ENCODE assay signal across 18 cellular contexts in genomic region chr3:143122089-143122430, GRCh38. TPM values are rescaled to one million over a fixed set of nuclear protein-coding genes. Genes with fewer than 3 reads are reported as not detected.
DNase-seq lines count a peak whose midpoint lies in the region; ATAC-seq and TF ChIP-seq lines count a peak whose summit lies in the region.
"Had no signal": no experiment of that assay in that cellular context is flagged by ENCODE, and none has a peak within 500 bp of the region (broad histone marks: within the 10 kb centered on the region; RNA-seq: fewer than 3 reads in every experiment).

No MANE protein-coding gene starts in this region.

- peak; percentile 19 for DNase-seq in activated T-cell treated with anti-CD3 and anti-CD28 coated beads, Interleukin-2, amount 50 U/mL, for 1 hour
- DNase-seq in activated T-cell treated with anti-CD3 and anti-CD28 coated beads, Interleukin-2, amount 50 U/mL, for 48 hours: no peak
- peak; percentile 4 for DNase-seq in activated T-cell treated with anti-CD3 and anti-CD28 coated beads, Interleukin-2, amount 50 U/mL, for 4 hours
- no peak for DNase-seq in fibroblast of villous mesenchyme (ENCODE audit: low read depth)
- DNase-seq in spleen: peak; percentile 78
- DNase-seq in HCEC 1CT: no peak
- no peak for DNase-seq in GM10248 (ENCODE audit: extremely low spot score)
- DNase-seq: GOT3, IMR-90, NCI-H1417 treated with DMSO at 0.1 percent for 48 hours, NCI-H446 had no signal

- peak overlapping the region in 5 of 8 donors; percentile 45 to 94 (median 93) for H3K27ac ChIP-seq in spleen
- H3K27ac ChIP-seq: A549, right lobe of liver, SK-N-MC, vagina, VCaP had no signal

- intact Hi-C loops in spleen (cut with DNase I; ENCODE audit: low total_unique reads): loop anchor here (10.0 kb wide), 1 partner anchor 553 kb away; no protein-coding TSS in a partner anchor

- H3K4me3 ChIP-seq in fibroblast of villous mesenchyme (ENCODE audit: low read depth, low read length) (peak overlapping the region; percentile 82), spleen (peak overlapping the region in 3 of 8 donors; percentile 75 to 97 (median 94))
- H3K4me3 ChIP-seq: A549, SK-N-MC had no signal

- peaks cover 0 to 12% (median 8%) of the 10 kb centered on the region in 6 donors for H3K36me3 ChIP-seq in spleen
- H3K36me3 ChIP-seq: right lobe of liver, vagina had no signal

- POLR2A ChIA-PET in GM10248 (lab: Yijun Ruan, JAX): no interaction called here

- no peak for TF ChIP-seq POLR2A in spleen (IDR thresholded peaks at IDR 0.05)

- H3K27me3 Mint-ChIP-seq in activated T-cell treated with anti-CD3 and anti-CD28 coated beads, Interleukin-2, amount 50 U/mL, for 4 hours (ENCODE audit: low read depth): no peaks in the 10 kb centered on the region

- H3K9me3 Mint-ChIP-seq in activated T-cell treated with anti-CD3 and anti-CD28 coated beads, Interleukin-2, amount 50 U/mL, for 4 hours: no peaks in the 10 kb centered on the region

- no peaks in the 10 kb centered on the region for H3K9me3 ChIP-seq in spleen
- H3K9me3 ChIP-seq: A549, right lobe of liver, vagina had no signal

- TF ChIP-seq CTCF in fibroblast of villous mesenchyme (IDR thresholded peaks at IDR 0.05; ENCODE audit: insufficient read depth, low read depth, low read length): no peak
- no peak for TF ChIP-seq CTCF in spleen (IDR thresholded peaks at IDR 0.05 in 8 of 11, conservative IDR thresholded peaks at IDR 0.05 in 3 of 11)
- TF ChIP-seq CTCF in GM10248 (IDR thresholded peaks at IDR 0.05; ENCODE audit: control extremely low read depth, extremely low read depth, low read depth, missing control alignments): no peak

- peaks cover 0 to 36% (median 7%) of the 10 kb centered on the region in 7 donors for H3K27me3 ChIP-seq in spleen (replicated peaks in 1 of 7)
- H3K27me3 ChIP-seq: right lobe of liver, vagina had no signal

- CTCF ChIA-PET in GM10248 (lab: Yijun Ruan, JAX): interaction anchor here (1.5 to 2.2 kb wide), 2 partner anchors 11 to 553 kb away, joined by 4 to 18 read pairs; no protein-coding TSS in a partner anchor

- 94 to 96% (median 95%) methylated on average over 12 to 16 of the region's 16 CpGs for WGBS in spleen, 5 donors

- peaks cover 43% of the 10 kb centered on the region for H3K4me1 Mint-ChIP-seq in activated T-cell treated with anti-CD3 and anti-CD28 coated beads, Interleukin-2, amount 50 U/mL, for 4 hours (ENCODE audit: low read depth)

- H3K4me3 Mint-ChIP-seq in activated T-cell treated with anti-CD3 and anti-CD28 coated beads, Interleukin-2, amount 50 U/mL, for 4 hours: peak overlapping the region; percentile 67

- no peak for ATAC-seq in activated T-cell treated with anti-CD3 and anti-CD28 coated beads, Interleukin-2, amount 50 U/mL, for 4 hours
- ATAC-seq in HG03108 (IDR thresholded peaks at IDR 0.05; ENCODE audit: unreplicated experiment): no peak
- ATAC-seq: left lobe of liver had no signal

- H3K4me1 ChIP-seq in spleen: peaks cover 6 to 78% (median 59%) of the 10 kb centered on the region in 6 donors

- H3K36me3 Mint-ChIP-seq in activated T-cell treated with anti-CD3 and anti-CD28 coated beads, Interleukin-2, amount 50 U/mL, for 4 hours (ENCODE audit: insufficient read depth): no peaks in the 10 kb centered on the region

RNA-seq across cellular contexts. Expression of gene CHST2, which starts 2.5 kb away (rescaled TPM):
- total RNA-seq in activated T-cell treated with anti-CD3 and anti-CD28 coated beads, Interleukin-2, amount 50 U/mL, for 4 hours: 1 to 10 TPM; 4.8 to 5.0 (median 4.9) TPM
- total RNA-seq in fibroblast of villous mesenchyme: 22.5 and 40.2 TPM in 2 replicates
- 10 to 100 TPM; 25.9 to 46.6 (median 32.6) TPM for total RNA-seq in spleen
- 10 to 100 TPM in 2 of 3 donors, 1 to 10 TPM in 1; 8.5 to 15.4 (median 11.9) TPM for polyA plus RNA-seq in spleen

Comparison
In these comparisons a context has a peak if more than half of its experiments do, and no peak if none do; other contexts are left out.
1. DNase-seq: peak in activated T-cell treated with anti-CD3 and anti-CD28 coated beads, Interleukin-2, amount 50 U/mL, for 1 hour (single experiment), activated T-cell treated with anti-CD3 and anti-CD28 coated beads, Interleukin-2, amount 50 U/mL, for 4 hours (single experiment) and spleen (single experiment); none in activated T-cell treated with anti-CD3 and anti-CD28 coated beads, Interleukin-2, amount 50 U/mL, for 48 hours (0 of 2), fibroblast of villous mesenchyme (single experiment), HCEC 1CT (single experiment) and GM10248 (single experiment).